15 cellular contexts compared by ENCODE assay signal in the genomic region with DNA sequence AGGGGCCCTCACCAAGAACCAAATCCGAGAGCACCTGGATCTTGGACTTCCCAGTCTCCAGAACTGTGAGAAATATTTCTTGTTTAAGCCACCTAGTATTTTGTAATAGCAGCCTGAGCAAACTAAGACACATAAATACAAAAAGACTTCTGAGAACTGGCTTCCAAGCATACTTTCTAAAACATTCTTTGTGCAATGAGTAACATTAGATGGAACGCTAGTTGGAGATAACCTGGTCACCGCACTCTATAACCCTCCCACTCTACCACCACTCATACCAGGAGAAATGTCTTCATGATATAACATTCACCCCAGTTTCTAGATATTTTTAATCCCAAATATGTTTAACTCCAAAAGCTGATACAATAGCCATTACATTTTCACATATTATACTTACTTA.
"Had no signal": no experiment of that assay in that cellular context is flagged by ENCODE, and none has a peak within 500 bp of the region (broad histone marks: within the 10 kb centered on the region; RNA-seq: fewer than 3 reads in every experiment).

No MANE protein-coding gene starts in this region.

- H3K36me3 Mint-ChIP-seq: activated naive CD4-positive, alpha-beta T cell treated with anti-CD3 and anti-CD28 coated beads, Interleukin-2, amount 10 ng/mL, durations not matched to agents 7 days and 5 days had no signal

- H3K27me3 Mint-ChIP-seq: activated naive CD4-positive, alpha-beta T cell treated with anti-CD3 and anti-CD28 coated beads, Interleukin-2, amount 10 ng/mL, durations not matched to agents 7 days and 5 days; stimulated activated naive CD8-positive, alpha-beta T cell treated with anti-CD3 and anti-CD28 coated beads, Interleukin-15, amount 100 ng/mL, for 72 hours had no signal

- H3K9me3 Mint-ChIP-seq: activated naive CD4-positive, alpha-beta T cell treated with anti-CD3 and anti-CD28 coated beads, Interleukin-2, amount 10 ng/mL, durations not matched to agents 7 days and 5 days; activated T-helper 2 cell treated with anti-CD3 and anti-CD28 coated beads, Interferon-gamma antibody, Interleukin-2, Interleukin-4, amounts not matched to agents 10 μg/mL and 5 μg/mL and 100 μg/mL, durations not matched to agents 14 hours and 24 hours and 36 hours; stimulated activated naive CD8-positive, alpha-beta T cell treated with anti-CD3 and anti-CD28 coated beads, Interleukin-15, amount 100 ng/mL, for 72 hours had no signal

- H3K36me3 ChIP-seq: gastrocnemius medialis, ovary had no signal

- H3K4me3 ChIP-seq: esophagus squamous epithelium, gastrocnemius medialis, hepatocyte, ovary, testis had no signal

- H3K4me1 ChIP-seq: esophagus squamous epithelium, gastrocnemius medialis, testis had no signal

- DNase-seq: activated CD4-positive, alpha-beta T cell treated with anti-CD3 and anti-CD28 coated beads, Interleukin-2, amount 50 U/mL, for 1 hour; activated CD4-positive, CD25-positive, alpha-beta regulatory T cell; activated naive CD4-positive, alpha-beta T cell treated with anti-CD3 and anti-CD28 coated beads, Interleukin-2, amount 10 ng/mL, durations not matched to agents 7 days and 5 days; amniotic stem cell; esophagus squamous epithelium; gastrocnemius medialis; ovary; stimulated activated CD4-positive, alpha-beta T cell treated with anti-CD3 and anti-CD28 coated beads, Interleukin-15, amount 100 ng/mL, for 24 hours; stimulated activated CD4-positive, alpha-beta T cell treated with anti-CD3 and anti-CD28 coated beads, Interleukin-4, amount 100 ng/mL, for 4 hours; stimulated activated naive CD8-positive, alpha-beta T cell treated with anti-CD3 and anti-CD28 coated beads, Interleukin-15, amount 100 ng/mL, for 72 hours; testis had no signal

- H3K4me3 Mint-ChIP-seq: activated naive CD4-positive, alpha-beta T cell treated with anti-CD3 and anti-CD28 coated beads, Interleukin-2, amount 10 ng/mL, durations not matched to agents 7 days and 5 days; stimulated activated naive CD8-positive, alpha-beta T cell treated with anti-CD3 and anti-CD28 coated beads, Interleukin-15, amount 100 ng/mL, for 72 hours had no signal

- H3K9me3 ChIP-seq: esophagus squamous epithelium, gastrocnemius medialis, ovary, testis had no signal

- FAIRE-seq: bronchial epithelial cell, colon had no signal

- H3K79me2 ChIP-seq: hepatocyte had no signal

- H2AFZ ChIP-seq: hepatocyte had no signal

- H3K27ac Mint-ChIP-seq: activated naive CD4-positive, alpha-beta T cell treated with anti-CD3 and anti-CD28 coated beads, Interleukin-2, amount 10 ng/mL, durations not matched to agents 7 days and 5 days; activated T-helper 2 cell treated with anti-CD3 and anti-CD28 coated beads, Interferon-gamma antibody, Interleukin-2, Interleukin-4, amounts not matched to agents 10 μg/mL and 5 μg/mL and 100 μg/mL, durations not matched to agents 14 hours and 24 hours and 36 hours; stimulated activated naive CD8-positive, alpha-beta T cell treated with anti-CD3 and anti-CD28 coated beads, Interleukin-15, amount 100 ng/mL, for 72 hours had no signal

- H3K27me3 ChIP-seq: esophagus squamous epithelium, gastrocnemius medialis, hepatocyte, ovary, testis had no signal

- H3K4me2 ChIP-seq: hepatocyte had no signal

- ATAC-seq: gastrocnemius medialis; stimulated activated naive CD8-positive, alpha-beta T cell treated with anti-CD3 and anti-CD28 coated beads, Interleukin-15, amount 100 ng/mL, for 72 hours had no signal

- H3K4me1 Mint-ChIP-seq: activated naive CD4-positive, alpha-beta T cell treated with anti-CD3 and anti-CD28 coated beads, Interleukin-2, amount 10 ng/mL, durations not matched to agents 7 days and 5 days had no signal

- H3K27ac ChIP-seq: esophagus squamous epithelium, gastrocnemius medialis, hepatocyte, ovary, testis had no signal
